Comparison of ENCODE assay signal across 8 cellular contexts in the genomic region with DNA sequence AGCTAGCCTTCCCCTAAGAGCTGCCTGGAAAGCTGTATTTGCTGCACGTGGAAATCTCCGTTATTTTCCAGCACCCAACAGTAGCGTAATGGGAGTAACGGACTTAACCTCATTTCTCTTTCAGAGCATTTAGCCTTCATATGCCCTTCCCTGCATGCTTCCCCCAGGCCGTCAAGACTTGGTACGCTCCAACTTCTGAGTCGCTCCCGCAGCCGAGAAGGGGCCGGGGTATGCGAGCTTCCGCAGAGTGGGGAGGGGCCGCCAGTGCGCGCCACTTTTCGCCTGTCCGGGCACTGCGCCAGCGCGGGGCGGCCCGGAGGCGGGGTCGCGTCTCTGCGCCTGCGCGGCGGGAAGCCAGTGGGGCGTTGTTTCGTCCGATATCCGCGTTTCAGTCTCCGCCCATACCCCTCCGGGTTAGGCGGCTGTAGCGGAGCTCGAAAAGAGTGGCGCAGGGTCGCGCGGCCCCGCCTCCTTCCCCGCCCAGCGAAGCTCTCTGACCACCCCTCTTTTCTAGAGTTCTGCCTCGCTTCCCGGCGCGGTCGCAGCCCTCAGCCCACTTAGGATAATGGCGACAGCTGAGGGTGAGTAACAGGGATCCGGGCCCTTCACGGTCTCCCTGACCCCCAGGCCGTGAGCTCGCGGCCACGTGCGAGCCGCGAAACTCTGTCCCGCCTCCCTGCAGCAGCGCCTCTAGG. TPM values are rescaled to one million over a fixed set of nuclear protein-coding genes. Genes with fewer than 3 reads are reported as not detected.
DNase-seq lines count a peak whose midpoint lies in the region; ATAC-seq and TF ChIP-seq lines count a peak whose summit lies in the region.

Gene PAICS, plus strand, starts transcription at position 513 of the 695 bp plus-strand sequence. Its CDS starts 53 bp downstream, at position 566.

- DNase-seq in AML-193 (lab: John Stamatoyannopoulos, UW) (peak; percentile 81 to 87), NCI-H510A treated with DMSO at 0.1 percent for 48 hours (lab: John Stamatoyannopoulos, UW) (peak; percentile 98), choroid plexus epithelial cell (ENCODE audit: low read depth) (peak; percentile 95), kidney tubule cell (ENCODE audit: low spot score) (peak; percentile 96)
- peak; percentile 97 for DNase-seq in activated CD4-positive, alpha-beta T cell treated with anti-CD3 and anti-CD28 coated beads for 36 hours
- DNase-seq in stimulated activated CD4-positive, alpha-beta T cell treated with anti-CD3 and anti-CD28 coated beads, Interleukin-1b, Interleukin-23, amount 100 ng/mL, for 24 hours (ENCODE audit: low read depth in 4 of 4, low spot score in 1 of 4): peak; percentile 92 to 96 (median 94)

- H3K36me3 Mint-ChIP-seq in activated CD4-positive, alpha-beta T cell treated with anti-CD3 and anti-CD28 coated beads for 36 hours (ENCODE audit: low read depth): peaks cover 36% of the 10 kb centered on the region

- H3K27me3 Mint-ChIP-seq in activated CD4-positive, alpha-beta T cell treated with anti-CD3 and anti-CD28 coated beads for 36 hours: no peaks in the 10 kb centered on the region

- no peaks in the 10 kb centered on the region for H3K9me3 Mint-ChIP-seq in activated CD4-positive, alpha-beta T cell treated with anti-CD3 and anti-CD28 coated beads for 36 hours (ENCODE audit: low read depth)

- TF ChIP-seq POLR2A in GM19193 (IDR thresholded peaks at IDR 0.05; ENCODE audit: extremely low read depth, insufficient read depth, insufficient read length): peak; percentile 75

- ATAC-seq in HG03439 (IDR thresholded peaks at IDR 0.05; ENCODE audit: unreplicated experiment): peak; percentile 72
- peak; percentile 74 for ATAC-seq in activated CD4-positive, alpha-beta T cell treated with anti-CD3 and anti-CD28 coated beads for 36 hours

- H3K4me1 Mint-ChIP-seq in activated CD4-positive, alpha-beta T cell treated with anti-CD3 and anti-CD28 coated beads for 36 hours: peaks cover 52% of the 10 kb centered on the region

- no peak for TF ChIP-seq CTCF in choroid plexus epithelial cell (conservative IDR thresholded peaks at IDR 0.05; ENCODE audit: low read depth, low read length)

- POLR2A ChIA-PET in activated CD4-positive, alpha-beta T cell treated with anti-CD3 and anti-CD28 coated beads for 36 hours (lab: Charles Lee): interaction anchor here (0.5 to 2.6 kb wide), 11 partner anchors 11 to 546 kb away, joined by 4 to 51 read pairs (median 6); partner anchors contain the start of genes AASDH, CEP135, NOA1 and POLR2B

- H3K27ac Mint-ChIP-seq in activated CD4-positive, alpha-beta T cell treated with anti-CD3 and anti-CD28 coated beads for 36 hours: peak within 1 kb of the TSS; percentile 97

- peak within 1 kb of the TSS; percentile 90 for H3K4me3 ChIP-seq in choroid plexus epithelial cell (ENCODE audit: low read depth, low read length)

- intact Hi-C loops in activated CD4-positive, alpha-beta T cell treated with anti-CD3 and anti-CD28 coated beads for 36 hours (cut with DNase I, micrococcal nuclease): loop anchor here (1.0 to 10.0 kb wide), 15 partner anchors 15 to 889 kb away; partner anchors contain the start of genes AASDH (in 2 of the 2), CEP135 (in 2 of the 2), NOA1 (in 2 of the 2) and REST (in 2 of the 2)

- CTCF ChIA-PET in activated CD4-positive, alpha-beta T cell treated with anti-CD3 and anti-CD28 coated beads for 36 hours (lab: Charles Lee): interaction anchor here (0.6 to 3.1 kb wide), 17 partner anchors 8 to 542 kb away, joined by 3 to 29 read pairs (median 5); partner anchors contain the start of genes AASDH, CEP135, NOA1 and POLR2B

- H3K4me3 Mint-ChIP-seq in activated CD4-positive, alpha-beta T cell treated with anti-CD3 and anti-CD28 coated beads for 36 hours: peak within 1 kb of the TSS; percentile 88

RNA-seq across cellular contexts. Expression of gene PAICS, which starts in this region (rescaled TPM):
- total RNA-seq in activated CD4-positive, alpha-beta T cell treated with anti-CD3 and anti-CD28 coated beads for 36 hours: 100 to 1,000 TPM; 369 to 437 TPM

Comparison
In these comparisons a context has a peak if more than half of its experiments do, and no peak if none do; other contexts are left out.
1. Peak in every context shown above with its lines: DNase-seq, ATAC-seq and H3K4me3 ChIP-seq.